In genomic region chr14:64095620-64096019, GRCh38 we compare ENCODE assay signal across 20 cellular contexts.
DNase-seq lines count a peak whose midpoint lies in the region; ATAC-seq and TF ChIP-seq lines count a peak whose summit lies in the region.
"Had no signal": no experiment of that assay in that cellular context is flagged by ENCODE, and none has a peak within 500 bp of the region (broad histone marks: within the 10 kb centered on the region; RNA-seq: fewer than 3 reads in every experiment).

No MANE protein-coding gene starts in this region.

- H2AK5ac ChIP-seq in H9 (ENCODE audit: insufficient read length, low read length) = no peak overlapping the region

- TF ChIP-seq CTCF in H9 (conservative IDR thresholded peaks at IDR 0.05) (no peak), mammary epithelial cell (conservative IDR thresholded peaks at IDR 0.05 in 1 of 2, IDR thresholded peaks at IDR 0.05 in 1 of 2; ENCODE audit: extremely low read depth in 1 of 2, insufficient read depth in 1 of 2, low read depth in 1 of 2, low read length in 2 of 2) (no peak), lower lobe of right lung (IDR thresholded peaks at IDR 0.05) (no peak), Caco-2 (IDR thresholded peaks at IDR 0.05; ENCODE audit: insufficient read depth in 1 of 2, low read depth in 1 of 2, low read length in 1 of 2, severe bottlenecking in 1 of 2, unreplicated experiment in 1 of 2) (no peak)

- no peak overlapping the region for H3K9ac ChIP-seq in H9 (ENCODE audit: extremely low read depth, insufficient read length, low read length)
- H3K9ac ChIP-seq in mammary epithelial cell (ENCODE audit: insufficient read depth, low read length) = no peak overlapping the region

- H3K27me3 ChIP-seq in H9 (ENCODE audit: insufficient read depth, low read length) = no peaks in the 10 kb centered on the region
- no peaks in the 10 kb centered on the region for H3K27me3 ChIP-seq in mammary epithelial cell (ENCODE audit: insufficient read depth, low read length)
- no peaks in the 10 kb centered on the region for H3K27me3 ChIP-seq in lower lobe of right lung (ENCODE audit: low read depth)
- no peaks in the 10 kb centered on the region for H3K27me3 ChIP-seq in Caco-2 (replicated peaks; ENCODE audit: control insufficient read depth, insufficient read depth, low read length)
- H3K27me3 ChIP-seq: ascending aorta, pancreas, spleen, testis had no signal

- no peak overlapping the region for H4K8ac ChIP-seq in H9 (replicated peaks; ENCODE audit: insufficient read length, low read depth, low read length)

- no CpG with 5 or more reads among the region's 3 CpGs for WGBS in H9 (ENCODE audit: extremely low coverage, insufficient read length, low lambda C conversion rate)
- 87% methylated on average over 3 of the region's 3 CpGs for WGBS in mammary epithelial cell (ENCODE audit: low coverage, missing lambda C conversion rate)

- H3K36me3 ChIP-seq in mammary epithelial cell (ENCODE audit: insufficient read depth, low read length) = peaks cover 18% of the 10 kb centered on the region
- H3K36me3 ChIP-seq in lower lobe of right lung = peaks cover 18% of the 10 kb centered on the region
- H3K36me3 ChIP-seq in Caco-2 (ENCODE audit: control insufficient read depth, insufficient read depth, low read length) = no peaks in the 10 kb centered on the region

- in situ Hi-C loops in mammary epithelial cell (cut with MboI; ENCODE audit: low sequenced_read_pairs in 2 of 2) = no loop called here

- H3K56ac ChIP-seq in H9 (ENCODE audit: insufficient read length, low read depth, low read length) = no peak overlapping the region

- H3K4me1 Mint-ChIP-seq in H9 = peaks cover 11 to 13% of the 10 kb centered on the region in 2 experiments
- H3K4me1 Mint-ChIP-seq in Caco-2 (ENCODE audit: low read depth, unreplicated experiment) = no peaks in the 10 kb centered on the region

- no peak overlapping the region for H2BK120ac ChIP-seq in H9 (ENCODE audit: low read depth, low read length, poor library complexity, severe bottlenecking)

- BruUV-seq in mammary epithelial cell (replicated peaks; lab: Mats Ljungman, UMichigan) = no TSS peak
- no TSS peak for BruUV-seq in Caco-2 (replicated peaks; lab: Mats Ljungman, UMichigan)

- no peak overlapping the region for H4K5ac ChIP-seq in H9 (ENCODE audit: insufficient read length, low read depth, low read length)

- ATAC-seq in lower lobe of right lung (no peak), left lobe of liver (no peak)
- ATAC-seq: pancreas had no signal

- POLR2A ChIA-PET in Caco-2 (lab: Charles Lee) = no interaction called here

- no peak overlapping the region for H3K4me3 Mint-ChIP-seq in H9
- H3K4me3 Mint-ChIP-seq in Caco-2 (ENCODE audit: unreplicated experiment) = no peak overlapping the region

- H3K27ac Mint-ChIP-seq in H9 (peak overlapping the region in 2 of 3 experiments; percentile 44 to 51; a peak in 1 of 7 replicates), Caco-2 (ENCODE audit: unreplicated experiment) (no peak overlapping the region)
- H3K27ac Mint-ChIP-seq: activated T-helper 2 cell treated with anti-CD3 and anti-CD28 coated beads, Interferon-gamma antibody, Interleukin-2, Interleukin-4, amounts not matched to agents 10 μg/mL and 5 μg/mL and 100 μg/mL, durations not matched to agents 14 hours and 24 hours and 36 hours had no signal

- CTCF ChIA-PET in mammary epithelial cell (lab: Charles Lee; ENCODE audit: low non-redundant PET) = no interaction called here
- CTCF ChIA-PET in Caco-2 (lab: Charles Lee) = no interaction called here

- H3K36me3 Mint-ChIP-seq in H9 (ENCODE audit: insufficient read depth in 1 of 3, low read depth in 3 of 3) (peaks cover 8 to 11% (median 11%) of the 10 kb centered on the region in 3 experiments; a peak in 6 of 7 replicates), Caco-2 (ENCODE audit: insufficient read depth, unreplicated experiment) (peaks cover 9% of the 10 kb centered on the region)

- H4K20me1 ChIP-seq in H9 (ENCODE audit: control insufficient read depth, insufficient read depth, insufficient read length) = no peaks in the 10 kb centered on the region
- no peaks in the 10 kb centered on the region for H4K20me1 ChIP-seq in mammary epithelial cell (ENCODE audit: insufficient read depth, low read length)

- H2BK15ac ChIP-seq in H9 (ENCODE audit: low read depth, low read length) = no peak overlapping the region

- H3K27ac ChIP-seq in H9 (ENCODE audit: insufficient read length, low read depth, low read length) = no peak overlapping the region
- H3K27ac ChIP-seq in mammary epithelial cell (ENCODE audit: insufficient read depth, low read depth, low read length) = no peak overlapping the region
- peak overlapping the region; percentile 21 for H3K27ac ChIP-seq in lower lobe of right lung
- H3K27ac ChIP-seq: ascending aorta, pancreas, spleen had no signal

- no peak overlapping the region for H3K4ac ChIP-seq in H9 (ENCODE audit: low read depth, low read length)

- dilution Hi-C loops in mammary epithelial cell (cut with HindIII; ENCODE audit: low sequenced_read_pairs) = no loop called here

- intact Hi-C loops in mammary epithelial cell (cut with micrococcal nuclease) (no loop called here), lower lobe of right lung (cut with DNase I) (no loop called here), Caco-2 (cut with micrococcal nuclease; ENCODE audit: unreplicated experiment) (no loop called here)

- H3K4me1 ChIP-seq in H9 (ENCODE audit: insufficient read depth, low read length) (peaks cover 4% of the 10 kb centered on the region; the same call in 1 of the 2 replicates), mammary epithelial cell (ENCODE audit: insufficient read depth, low read length) (no peaks in the 10 kb centered on the region), lower lobe of right lung (no peaks in the 10 kb centered on the region), Caco-2 (no peaks in the 10 kb centered on the region)
- H3K4me1 ChIP-seq: ascending aorta, spleen, testis had no signal

- DNase-seq in EH (ENCODE audit: low read depth) (peak; percentile 92), H9 (no peak), mammary epithelial cell (peak; percentile 42), lower lobe of right lung (no peak), left lobe of liver (ENCODE audit: low spot score) (no peak), Caco-2 (no peak), NCI-H2196 (lab: John Stamatoyannopoulos, UW; ENCODE audit: unreplicated experiment) (no peak)
- DNase-seq: activated CD4-positive, CD25-positive, alpha-beta regulatory T cell treated with anti-CD3 and anti-CD28 coated beads, Interleukin-2, amount 50 U/mL, for 72 hours; C1 segment of cervical spinal cord; midbrain; MV-4-11; NCI-H2081 treated with DMSO at 0.1 percent for 48 hours; NCI-H526 treated with DMSO at 0.1 percent for 48 hours; pancreas; RPMI8226; spleen; T-helper 2 cell; testis had no signal

- no peaks in the 10 kb centered on the region for H3K79me2 ChIP-seq in H9 (ENCODE audit: insufficient read depth, low read length)
- no peaks in the 10 kb centered on the region for H3K79me2 ChIP-seq in mammary epithelial cell (ENCODE audit: insufficient read depth, low read length)

- no peak overlapping the region for H2BK12ac ChIP-seq in H9 (ENCODE audit: insufficient read length, low read depth, low read length)

- no peak overlapping the region for H3T11ph ChIP-seq in H9 (ENCODE audit: low read length)

- no peak overlapping the region for H3K23ac ChIP-seq in H9 (ENCODE audit: insufficient read length, low read depth, low read length)

- H3K4me3 ChIP-seq in mammary epithelial cell (replicated peaks in 1 of 3; ENCODE audit: insufficient read depth in 1 of 3, low read depth in 2 of 3, low read length in 3 of 3) (no peak overlapping the region), lower lobe of right lung (no peak overlapping the region), Caco-2 (ENCODE audit: low read depth, low read length) (no peak overlapping the region)
- H3K4me3 ChIP-seq: ascending aorta, pancreas, spleen, testis had no signal

- H3K27me3 Mint-ChIP-seq in H9 (ENCODE audit: low read depth) (no peaks in the 10 kb centered on the region), Caco-2 (ENCODE audit: insufficient read depth, unreplicated experiment) (no peaks in the 10 kb centered on the region)

- no peak overlapping the region for H3K14ac ChIP-seq in H9 (ENCODE audit: insufficient read depth, low read length)

- H3K18ac ChIP-seq in H9 (ENCODE audit: insufficient read length, low read depth, low read length) = no peak overlapping the region

- no peak overlapping the region for H4K91ac ChIP-seq in H9 (ENCODE audit: insufficient read length, low read depth, low read length)

- no peaks in the 10 kb centered on the region for H3K79me1 ChIP-seq in H9 (ENCODE audit: insufficient read depth, low read depth, low read length, poor library complexity, severe bottlenecking)

- H3K9me3 ChIP-seq in H9 (ENCODE audit: control insufficient read depth, low read depth, low read length) (no peaks in the 10 kb centered on the region), mammary epithelial cell (replicated peaks; ENCODE audit: insufficient read depth, low read length) (no peaks in the 10 kb centered on the region), lower lobe of right lung (no peaks in the 10 kb centered on the region), Caco-2 (no peaks in the 10 kb centered on the region)
- H3K9me3 ChIP-seq: ascending aorta, pancreas, spleen, testis had no signal

- H2BK5ac ChIP-seq in H9 (ENCODE audit: insufficient read length, low read length) = no peak overlapping the region

- H3K23me2 ChIP-seq in H9 (ENCODE audit: insufficient read length, low read depth, low read length, poor library complexity, severe bottlenecking) = no peaks in the 10 kb centered on the region

- H2AFZ ChIP-seq in H9 (ENCODE audit: low read length) (no peak overlapping the region), mammary epithelial cell (ENCODE audit: low read depth, low read length) (no peak overlapping the region)

- H2BK20ac ChIP-seq in H9 (ENCODE audit: low read depth, low read length, poor library complexity, severe bottlenecking) = no peak overlapping the region

- no peaks in the 10 kb centered on the region for H3K9me3 Mint-ChIP-seq in H9
- no peaks in the 10 kb centered on the region for H3K9me3 Mint-ChIP-seq in Caco-2 (ENCODE audit: unreplicated experiment)
- H3K9me3 Mint-ChIP-seq: activated T-helper 2 cell treated with anti-CD3 and anti-CD28 coated beads, Interferon-gamma antibody, Interleukin-2, Interleukin-4, amounts not matched to agents 10 μg/mL and 5 μg/mL and 100 μg/mL, durations not matched to agents 14 hours and 24 hours and 36 hours had no signal

- no peak overlapping the region for H3K4me2 ChIP-seq in H9 (ENCODE audit: insufficient read depth, insufficient read length, low read length)
- H3K4me2 ChIP-seq in mammary epithelial cell (ENCODE audit: insufficient read depth, low read depth, low read length) = no peak overlapping the region

Comparison
In these comparisons a context has a peak if more than half of its experiments do, and no peak if none do; other contexts are left out.
1. DNase-seq: peak in EH (single experiment) and mammary epithelial cell (single experiment); none in H9 (single experiment), lower lobe of right lung (single experiment), left lobe of liver (single experiment), Caco-2 (0 of 2) and NCI-H2196 (single experiment).